ENCODE assay signal across 31 cellular contexts in the genomic region with DNA sequence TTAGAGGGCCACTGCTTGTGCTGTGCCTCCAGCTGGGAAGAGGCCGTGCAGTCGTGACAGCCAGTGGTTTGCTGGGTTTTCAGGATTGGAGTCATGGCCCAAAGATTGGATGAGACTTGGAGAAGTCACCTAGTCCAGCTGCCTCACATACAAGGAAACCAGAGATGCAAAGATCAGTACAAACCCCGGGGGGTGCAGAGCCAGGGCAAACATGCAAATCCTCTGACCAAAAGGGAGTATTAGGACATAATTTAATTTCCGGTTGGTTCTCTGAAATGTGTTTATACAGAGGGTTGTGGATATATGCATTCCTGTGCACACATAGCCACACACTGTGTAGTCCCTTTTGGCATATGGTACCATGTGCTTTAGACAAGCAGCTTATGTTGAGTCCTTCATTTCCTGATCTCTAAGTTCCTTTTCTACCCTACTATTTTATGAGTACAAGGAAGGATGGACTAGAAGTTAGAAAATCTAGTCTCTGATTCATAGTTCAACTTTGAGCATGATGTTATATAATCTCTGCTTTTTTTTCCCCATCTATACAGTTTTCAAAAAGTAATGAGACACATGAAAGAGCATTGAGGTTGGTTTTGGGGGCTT.
DNase-seq lines count a peak whose midpoint lies in the region; ATAC-seq and TF ChIP-seq lines count a peak whose summit lies in the region.
"Had no signal": no experiment of that assay in that cellular context is flagged by ENCODE, and none has a peak within 500 bp of the region (broad histone marks: within the 10 kb centered on the region; RNA-seq: fewer than 3 reads in every experiment).

No MANE protein-coding gene starts in this region.

- no peaks in the 10 kb centered on the region for H3K27me3 Mint-ChIP-seq in central memory CD8-positive, alpha-beta T cell
- H3K27me3 Mint-ChIP-seq: IgD-negative memory B cell had no signal

- intact Hi-C loops in OCI-LY7 (cut with micrococcal nuclease; ENCODE audit: unreplicated experiment): loop anchor here (5.0 kb wide), 1 partner anchor 101 kb away; no protein-coding TSS in a partner anchor

- H3K9me3 ChIP-seq in OCI-LY7 (ENCODE audit: low read length) (no peaks in the 10 kb centered on the region), neuron (ENCODE audit: low read length) (no peaks in the 10 kb centered on the region)
- H3K9me3 ChIP-seq: BE2C, left ventricle myocardium inferior, ovary, stomach, thyroid gland had no signal

- no peaks in the 10 kb centered on the region for H3K79me2 ChIP-seq in OCI-LY7 (ENCODE audit: insufficient read depth, low read depth, low read length)
- no peaks in the 10 kb centered on the region for H3K79me2 ChIP-seq in mesendoderm (ENCODE audit: control insufficient read depth, insufficient read depth, low read length)

- no peak overlapping the region for H2BK120ac ChIP-seq in mesendoderm (ENCODE audit: low read depth, low read length)

- H3K23ac ChIP-seq in mesendoderm (ENCODE audit: low read length): no peak overlapping the region

- H3K4me1 ChIP-seq in OCI-LY7 (ENCODE audit: insufficient read depth, low read length, poor library complexity, severe bottlenecking) (peaks cover 66% of the 10 kb centered on the region), neuron (ENCODE audit: insufficient read depth, low read length) (peaks cover 58% of the 10 kb centered on the region), mesendoderm (ENCODE audit: control insufficient read depth, low read depth, low read length) (peaks cover 3% of the 10 kb centered on the region)
- H3K4me1 ChIP-seq: BE2C had no signal

- H3K27me3 ChIP-seq in neuron (ENCODE audit: insufficient read depth, low read length): no peaks in the 10 kb centered on the region
- no peaks in the 10 kb centered on the region for H3K27me3 ChIP-seq in mesendoderm (ENCODE audit: insufficient read depth, low read length, poor library complexity)
- H3K27me3 ChIP-seq: ovary, stomach, thyroid gland had no signal

- H3K27ac ChIP-seq in OCI-LY7 (ENCODE audit: low read depth, low read length, poor library complexity, severe bottlenecking): no peak overlapping the region
- no peak overlapping the region for H3K27ac ChIP-seq in mesendoderm (ENCODE audit: low read depth, low read length)
- H3K27ac ChIP-seq: epithelial cell of prostate, left ventricle myocardium inferior, ovary, stomach, thyroid gland had no signal

- POLR2A ChIA-PET in OCI-LY7 (lab: Charles Lee): interaction anchor here (0.6 to 1.2 kb wide), 7 partner anchors 12 to 140 kb away, joined by 3 to 6 read pairs (median 3); no protein-coding TSS in a partner anchor

- H3K56ac ChIP-seq in mesendoderm (ENCODE audit: low read length): no peak overlapping the region

- H2AK5ac ChIP-seq in mesendoderm (ENCODE audit: low read length): no peak overlapping the region

- H3K4me3 Mint-ChIP-seq in central memory CD8-positive, alpha-beta T cell: no peak overlapping the region
- H3K4me3 Mint-ChIP-seq: activated CD4-positive, alpha-beta T cell treated with anti-CD3 and anti-CD28 coated beads, Interleukin-2, amount 10 ng/mL, durations not matched to agents 7 days and 5 days; activated naive CD8-positive, alpha-beta T cell treated with anti-CD3 and anti-CD28 coated beads, Interleukin-2, amount 10 ng/mL, durations not matched to agents 7 days and 5 days; activated T-cell treated with anti-CD3 and anti-CD28 coated beads, Interleukin-2, amount 50 U/mL, for 24 hours; natural killer cell; T-helper 2 cell treated with Interferon-gamma antibody and Interleukin-4, amounts not matched to agents 5 μg/mL and 100 μg/mL, for 36 hours had no signal

- H3K9ac ChIP-seq in mesendoderm (ENCODE audit: low read length): no peak overlapping the region

- no peak overlapping the region for H2BK5ac ChIP-seq in mesendoderm (ENCODE audit: low read length)

- no TSS peak for BruUV-seq in OCI-LY7 (replicated peaks; lab: Mats Ljungman, UMichigan)

- no peaks in the 10 kb centered on the region; the same call in 1 of the 2 replicates for H3K36me3 ChIP-seq in OCI-LY7 (ENCODE audit: insufficient read depth, low read length)
- H3K36me3 ChIP-seq in neuron (ENCODE audit: insufficient read depth, low read length): peaks cover 5% of the 10 kb centered on the region
- H3K36me3 ChIP-seq in mesendoderm (ENCODE audit: control insufficient read depth, insufficient read depth, low read length): no peaks in the 10 kb centered on the region
- H3K36me3 ChIP-seq: BE2C, left ventricle myocardium inferior, ovary, stomach, thyroid gland had no signal

- H3K4ac ChIP-seq in mesendoderm (ENCODE audit: low read depth, low read length): no peak overlapping the region

- H3K9me2 ChIP-seq in OCI-LY7 (ENCODE audit: insufficient read depth, low read length): no peaks in the 10 kb centered on the region

- no peaks in the 10 kb centered on the region for H3K9me3 Mint-ChIP-seq in central memory CD8-positive, alpha-beta T cell
- H3K9me3 Mint-ChIP-seq: activated CD4-positive, alpha-beta T cell treated with anti-CD3 and anti-CD28 coated beads, Interleukin-2, amount 10 ng/mL, durations not matched to agents 7 days and 5 days; activated naive CD8-positive, alpha-beta T cell treated with anti-CD3 and anti-CD28 coated beads, Interleukin-2, amount 10 ng/mL, durations not matched to agents 7 days and 5 days; activated T-cell treated with anti-CD3 and anti-CD28 coated beads, Interleukin-2, amount 50 U/mL, for 24 hours; IgD-negative memory B cell; natural killer cell; T-helper 2 cell treated with Interferon-gamma antibody and Interleukin-4, amounts not matched to agents 5 μg/mL and 100 μg/mL, for 36 hours had no signal

- H3K36me3 Mint-ChIP-seq in central memory CD8-positive, alpha-beta T cell (ENCODE audit: insufficient read depth): peaks cover 8% of the 10 kb centered on the region
- H3K36me3 Mint-ChIP-seq: activated naive CD8-positive, alpha-beta T cell treated with anti-CD3 and anti-CD28 coated beads, Interleukin-2, amount 10 ng/mL, durations not matched to agents 7 days and 5 days; natural killer cell had no signal

- peak; percentile 52 for DNase-seq in Daoy (ENCODE audit: low read depth)
- DNase-seq in OCI-LY7 (ENCODE audit: low spot score): peak; percentile 16
- DNase-seq in central memory CD8-positive, alpha-beta T cell (ENCODE audit: low spot score in 2 of 2): no peak
- no peak for DNase-seq in HPDE6-E6E7 (ENCODE audit: extremely low spot score)
- no peak for DNase-seq in mesendoderm
- no peak for DNase-seq in NCI-H2227 (lab: John Stamatoyannopoulos, UW; ENCODE audit: unreplicated experiment)
- DNase-seq: activated CD4-positive, alpha-beta T cell treated with anti-CD3 and anti-CD28 coated beads, Interleukin-2, amount 10 ng/mL, durations not matched to agents 7 days and 5 days; activated gamma-delta T cell; activated naive CD8-positive, alpha-beta T cell treated with anti-CD3 and anti-CD28 coated beads, Interleukin-2, amount 10 ng/mL, durations not matched to agents 7 days and 5 days; activated T-cell treated with anti-CD3 and anti-CD28 coated beads, Interleukin-2, amount 50 U/mL, for 24 hours; DMS79 treated with DMSO at 0.1 percent for 48 hours; effector CD8-positive, alpha-beta T cell; left ventricle myocardium inferior; midbrain; natural killer cell; NCI-H1105 treated with DMSO at 0.1 percent for 48 hours; NCI-H2029 treated with DMSO at 0.1 percent for 48 hours; NCI-H446; NCI-H774; ovary; small intestine; stimulated activated CD4-positive, alpha-beta T cell treated with anti-CD3 and anti-CD28 coated beads, Interleukin-1b, Interleukin-23, amount 100 ng/mL, for 48 hours; stimulated activated CD8-positive, alpha-beta memory T cell treated with anti-CD3 and anti-CD28 coated beads, Interleukin-4, amount 100 ng/mL, for 48 hours; stomach; thyroid gland had no signal

- no peak for ATAC-seq in central memory CD8-positive, alpha-beta T cell (replicated peaks; ENCODE audit: extremely low read depth, poor library complexity, severe bottlenecking)
- ATAC-seq in HG02852 (IDR thresholded peaks at IDR 0.05; ENCODE audit: unreplicated experiment): no peak
- ATAC-seq: natural killer cell had no signal

- CTCF ChIA-PET in OCI-LY7 (lab: Charles Lee; ENCODE audit: unreplicated experiment): no interaction called here

- no peak for TF ChIP-seq CTCF in OCI-LY7 (conservative IDR thresholded peaks at IDR 0.05; ENCODE audit: low read length)

- no peak overlapping the region for H4K5ac ChIP-seq in mesendoderm (ENCODE audit: low read length)

- no peaks in the 10 kb centered on the region for H3K79me1 ChIP-seq in mesendoderm (ENCODE audit: low read length)

- H3K4me3 ChIP-seq in OCI-LY7 (ENCODE audit: low read depth, low read length, poor library complexity, severe bottlenecking) (peak overlapping the region; percentile 7), neuron (ENCODE audit: low read length) (peak overlapping the region; percentile 49), mesendoderm (ENCODE audit: low read length) (no peak overlapping the region)
- H3K4me3 ChIP-seq: left ventricle myocardium inferior, ovary, stomach, thyroid gland had no signal

- H2AFZ ChIP-seq in OCI-LY7 (ENCODE audit: low read length) (peak overlapping the region; percentile 30; the same call in 1 of the 2 replicates), neuron (ENCODE audit: low read depth, low read length) (no peak overlapping the region)

- H2BK15ac ChIP-seq in mesendoderm (replicated peaks; ENCODE audit: low read depth): no peak overlapping the region

- WGBS in mesendoderm (ENCODE audit: extremely low coverage, insufficient coverage, low lambda C conversion rate): no CpG with 5 or more reads among the region's 4 CpGs

- H3K18ac ChIP-seq in mesendoderm (ENCODE audit: low read length): no peak overlapping the region

- H4K8ac ChIP-seq in mesendoderm (ENCODE audit: low read depth, low read length): no peak overlapping the region

- no peaks in the 10 kb centered on the region for H4K20me1 ChIP-seq in OCI-LY7 (ENCODE audit: insufficient read depth, low read length)

- H3K4me2 ChIP-seq in OCI-LY7 (ENCODE audit: low read length): peak overlapping the region; percentile 56
- H3K4me2 ChIP-seq in mesendoderm (ENCODE audit: low read length): no peak overlapping the region

- peaks cover 31% of the 10 kb centered on the region for H3K4me1 Mint-ChIP-seq in central memory CD8-positive, alpha-beta T cell
- H3K4me1 Mint-ChIP-seq: natural killer cell had no signal

- H3K27ac Mint-ChIP-seq in central memory CD8-positive, alpha-beta T cell (ENCODE audit: low read depth): peak overlapping the region; percentile 33
- H3K27ac Mint-ChIP-seq: activated CD4-positive, alpha-beta T cell treated with anti-CD3 and anti-CD28 coated beads, Interleukin-2, amount 10 ng/mL, durations not matched to agents 7 days and 5 days; activated naive CD8-positive, alpha-beta T cell treated with anti-CD3 and anti-CD28 coated beads, Interleukin-2, amount 10 ng/mL, durations not matched to agents 7 days and 5 days; activated T-cell treated with anti-CD3 and anti-CD28 coated beads, Interleukin-2, amount 50 U/mL, for 24 hours; natural killer cell; T-helper 2 cell treated with Interferon-gamma antibody and Interleukin-4, amounts not matched to agents 5 μg/mL and 100 μg/mL, for 36 hours had no signal

Comparison
In these comparisons a context has a peak if more than half of its experiments do, and no peak if none do; other contexts are left out.
1. DNase-seq: peak in Daoy (single experiment) and OCI-LY7 (single experiment); none in central memory CD8-positive, alpha-beta T cell (0 of 2), HPDE6-E6E7 (single experiment), mesendoderm (single experiment) and NCI-H2227 (single experiment).